In the genomic region with DNA sequence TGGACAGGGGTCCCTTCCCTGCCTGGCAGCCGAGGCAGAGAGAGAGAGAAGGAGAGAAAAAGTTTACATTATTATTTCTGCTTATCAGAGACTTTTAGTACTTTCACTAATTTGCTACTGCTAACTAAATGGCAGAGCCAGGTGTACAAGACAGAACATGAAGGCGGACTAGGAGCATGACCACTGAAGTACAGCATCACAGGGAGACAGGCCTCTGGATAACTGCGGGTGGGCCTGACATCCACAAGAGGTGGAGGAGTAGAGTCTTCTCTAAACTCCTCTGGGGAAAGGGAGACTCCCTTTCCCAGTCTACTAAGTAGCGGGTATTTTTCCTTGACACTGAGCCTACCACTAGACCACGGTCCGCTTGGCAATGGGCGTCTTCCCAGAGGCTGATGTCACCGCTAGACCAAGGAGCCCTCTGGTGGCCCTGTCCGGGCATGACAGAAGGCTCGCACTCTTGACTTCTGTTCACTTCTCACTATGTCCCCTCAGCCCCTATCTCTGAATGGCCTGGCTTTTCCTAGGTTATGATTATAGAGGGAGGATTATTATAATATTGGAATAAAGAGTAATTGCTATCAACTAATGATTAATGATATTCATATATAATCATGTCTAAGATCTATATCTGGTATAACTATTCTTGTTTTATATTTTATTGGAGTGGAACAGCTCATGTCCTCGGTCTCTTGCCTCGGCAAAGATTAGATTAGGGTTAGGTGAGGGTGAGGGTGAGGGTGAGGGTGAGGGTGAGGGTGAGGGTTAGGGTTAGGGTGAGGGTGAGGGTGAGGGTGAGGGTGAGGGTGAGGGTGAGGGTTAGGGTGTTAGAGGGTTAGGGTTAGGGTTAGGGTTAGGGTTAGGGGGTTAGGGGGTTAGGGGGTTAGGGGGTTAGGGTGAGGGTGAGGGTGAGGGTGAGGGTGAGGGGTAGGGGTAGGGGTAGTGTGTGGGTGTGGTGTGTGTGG, we compare ENCODE assay signal across 8 cellular contexts. TPM values are rescaled to one million over a fixed set of nuclear protein-coding genes. Genes with fewer than 3 reads are reported as not detected.
DNase-seq lines count a peak whose midpoint lies in the region; FAIRE-seq and TF ChIP-seq lines count a peak whose summit lies in the region.
"Not testable (repeated sequence)": the region's sequence is repeated elsewhere in the genome, so short reads cannot be mapped to it uniquely, and the experiment has no call there.

No MANE protein-coding gene starts in this region.

- TF ChIP-seq EP300 in transverse colon (IDR thresholded peaks at IDR 0.05; ENCODE audit: low read depth): not testable (repeated sequence)

- not testable (repeated sequence) for H3K27ac ChIP-seq in Karpas-422 (ENCODE audit: low read length); adrenal gland; small intestine (ENCODE audit: low read depth in 1 of 2, low read length in 1 of 2); transverse colon

- not testable (repeated sequence) for H3K4me2 ChIP-seq in Karpas-422 (ENCODE audit: low read depth, low read length, poor library complexity, severe bottlenecking)

- not testable (repeated sequence) for H2AFZ ChIP-seq in Karpas-422 (ENCODE audit: low read length)

- H3K9me3 ChIP-seq in Karpas-422 (ENCODE audit: low read length); adrenal gland (replicated peaks in 1 of 3); small intestine (ENCODE audit: control insufficient read depth, low read depth); transverse colon: not testable (repeated sequence)

- not testable (repeated sequence) for H3K36me3 ChIP-seq in Karpas-422 (ENCODE audit: insufficient read depth, low read length); adrenal gland (replicated peaks in 1 of 2); small intestine (ENCODE audit: control insufficient read depth in 2 of 2, insufficient read depth in 2 of 2, low read length in 2 of 2); transverse colon

- not testable (repeated sequence) for TF ChIP-seq POLR2A in adrenal gland (IDR thresholded peaks at IDR 0.05); transverse colon (IDR thresholded peaks at IDR 0.05)

- H3K9ac ChIP-seq in Karpas-422 (ENCODE audit: low read length): not testable (repeated sequence)

- H3K27me3 ChIP-seq in Karpas-422 (ENCODE audit: low read length); adrenal gland; small intestine (ENCODE audit: control insufficient read depth in 2 of 2, insufficient read depth in 2 of 2, low read length in 2 of 2); transverse colon: not testable (repeated sequence)

- H3K79me2 ChIP-seq in Karpas-422 (ENCODE audit: low read length): not testable (repeated sequence)

- TF ChIP-seq CTCF in adrenal gland (IDR thresholded peaks at IDR 0.05) (peak; percentile 66 to 89 (median 84)), fibroblast of pulmonary artery (IDR thresholded peaks at IDR 0.05; ENCODE audit: low read length, missing control alignments) (peak; percentile 87), transverse colon (IDR thresholded peaks at IDR 0.05) (peak; percentile 76 to 88 (median 82))

- not testable (repeated sequence) for H3K4me1 ChIP-seq in Karpas-422 (ENCODE audit: low read length); adrenal gland (replicated peaks in 1 of 2); small intestine (ENCODE audit: control insufficient read depth in 2 of 2, insufficient read depth in 1 of 2, low read depth in 1 of 2, low read length in 1 of 2); transverse colon

- 40 to 48% (median 46%) methylated on average over 12 of the region's 12 CpGs for WGBS in adrenal gland, 4 donors
- WGBS in small intestine, 3 donors: 46 to 66% (median 49%) methylated on average over 12 of the region's 12 CpGs
- 52 to 65% methylated on average over 10 to 12 of the region's 12 CpGs for WGBS in transverse colon (ENCODE audit: low coverage in 1 of 2), 2 donors

- DNase-seq in EH (ENCODE audit: low read depth): peak; percentile 72
- DNase-seq in Karpas-422: peak; percentile 86
- DNase-seq in activated CD4-positive, CD25-positive, alpha-beta regulatory T cell treated with anti-CD3 and anti-CD28 coated beads, Interleukin-2, amount 50 U/mL, for 16 hours (ENCODE audit: low read depth, low spot score): peak; percentile 26
- peak; percentile 67 to 90 (median 86) for DNase-seq in adrenal gland
- DNase-seq in fibroblast of pulmonary artery (ENCODE audit: low read depth): peak; percentile 74
- peak; percentile 71 to 82 for DNase-seq in lung microvascular endothelial cell (ENCODE audit: low read depth in 2 of 2)
- DNase-seq in small intestine: peak; percentile 59
- DNase-seq in transverse colon: peak; percentile 78

- intact Hi-C loops in adrenal gland (cut with DNase I); transverse colon (cut with DNase I; ENCODE audit: low total_unique reads): not testable (repeated sequence)

- H4K20me1 ChIP-seq in Karpas-422 (ENCODE audit: insufficient read depth, low read depth, low read length): not testable (repeated sequence)

- not testable (repeated sequence) for H3K9me2 ChIP-seq in Karpas-422 (replicated peaks; ENCODE audit: insufficient read depth, low read length)

- in situ Hi-C loops in transverse colon (cut with MboI; ENCODE audit: low pct_ligation_motif_present in 1 of 4, low pct_unique_long_range_greater_than_20kb in 1 of 4, low sequenced_read_pairs in 3 of 4): not testable (repeated sequence)

- not testable (repeated sequence) for FAIRE-seq in small intestine (lab: Jason Lieb, UNC)

- H3K4me3 ChIP-seq in Karpas-422 (ENCODE audit: low read length); adrenal gland; fibroblast of pulmonary artery (replicated peaks; ENCODE audit: low read depth, low read length); small intestine (ENCODE audit: low read depth in 1 of 2, low read length in 2 of 2); transverse colon: not testable (repeated sequence)

RNA-seq across cellular contexts. Expression of a gene that starts 10.5 kb away (rescaled TPM):
- not detected in 2 replicates for total RNA-seq in Karpas-422 (2014; rRNA removed; shearing (Covaris generic); ENCODE audit: low replicate concordance)
- total RNA-seq in adrenal gland (1 to 10 TPM; 1.3 to 4.3 (median 2.4) TPM), lung microvascular endothelial cell (20.3 and 74.8 TPM in 2 replicates), transverse colon (1 to 10 TPM in 2 of 4 donors, under 1 TPM in 2; 0.40 to 3.3 (median 1.3) TPM)
- polyA plus RNA-seq in adrenal gland (1 to 10 TPM in 2 of 3 donors, under 1 TPM in 1; 0.95 to 2.4 (median 1.8) TPM), small intestine (1 to 10 TPM in 2 of 3 donors, under 1 TPM in 1; 0.45 to 4.3 (median 1.4) TPM)

Comparison
In these comparisons a context has a peak if more than half of its experiments do, and no peak if none do; other contexts are left out.
1. DNase-seq: peak in every context shown above with its lines; median percentile 86 in Karpas-422; 86 in adrenal gland; 78 in transverse colon; 76 in lung microvascular endothelial cell; 74 in fibroblast of pulmonary artery; 72 in EH; 59 in small intestine; 26 in activated CD4-positive, CD25-positive, alpha-beta regulatory T cell treated with anti-CD3 and anti-CD28 coated beads, Interleukin-2, amount 50 U/mL, for 16 hours.